18 cellular contexts compared by ENCODE assay signal in the genomic region with DNA sequence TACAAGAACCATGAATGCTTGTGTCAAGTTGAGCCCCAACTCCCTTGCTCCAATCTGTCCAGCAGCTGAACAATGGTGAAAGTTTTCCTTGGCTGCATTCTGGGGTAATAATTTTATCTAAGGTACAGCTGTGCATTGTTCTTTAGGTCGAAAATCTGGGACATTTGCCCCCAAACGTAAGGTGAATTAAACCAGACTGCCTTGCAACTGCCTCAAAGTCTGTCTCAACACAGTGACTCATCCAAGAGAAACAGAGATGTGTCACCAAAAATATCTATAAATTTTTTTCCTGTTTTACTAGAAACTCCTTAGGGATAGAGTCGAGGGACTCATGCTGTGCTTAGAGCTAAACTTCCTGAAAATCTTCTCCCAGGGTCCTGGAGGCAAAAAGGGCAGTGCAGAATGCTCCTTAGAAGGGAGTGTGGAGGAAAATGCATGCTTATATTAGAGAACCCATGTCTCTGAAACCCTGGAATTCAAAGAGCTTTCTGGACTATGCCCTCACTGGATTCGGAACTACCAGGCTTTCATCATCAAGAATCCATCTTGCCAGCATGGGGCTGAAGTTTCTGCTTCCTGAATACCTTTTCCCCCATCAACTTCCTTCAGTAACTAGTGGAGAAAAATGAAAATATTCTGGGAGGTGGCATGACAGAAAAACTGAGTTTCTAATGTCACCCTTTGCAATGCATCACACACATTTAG.
DNase-seq lines count a peak whose midpoint lies in the region; FAIRE-seq and TF ChIP-seq lines count a peak whose summit lies in the region.
"Had no signal": no experiment of that assay in that cellular context is flagged by ENCODE, and none has a peak within 500 bp of the region (broad histone marks: within the 10 kb centered on the region; RNA-seq: fewer than 3 reads in every experiment).

No MANE protein-coding gene starts in this region.

- no peaks in the 10 kb centered on the region for H4K20me1 ChIP-seq in fibroblast of lung (ENCODE audit: control insufficient read depth, extremely low read depth, insufficient read depth, low read length)

- POLR2A ChIA-PET in HEK293 (lab: Yijun Ruan, JAX), result interaction anchor here (0.8 kb wide), 1 partner anchor 19 kb away, joined by 3 read pairs; no protein-coding TSS in a partner anchor

- no peaks in the 10 kb centered on the region for H3K36me3 Mint-ChIP-seq in CD14-positive monocyte
- H3K36me3 Mint-ChIP-seq: activated naive CD4-positive, alpha-beta T cell treated with anti-CD3 and anti-CD28 coated beads, Interleukin-2, amount 50 U/mL, for 72 hours; type B pancreatic cell had no signal

- no peak for FAIRE-seq in kidney (lab: Jason Lieb, UNC)
- FAIRE-seq: GM18507 had no signal

- H3K4me1 ChIP-seq in HEK293 (ENCODE audit: control insufficient read depth, insufficient read depth, low read length), result peaks cover 5% of the 10 kb centered on the region
- H3K4me1 ChIP-seq in SJSA1 (replicated peaks), result peaks cover 64% of the 10 kb centered on the region
- H3K4me1 ChIP-seq in fibroblast of lung (ENCODE audit: control insufficient read depth, extremely low read depth, insufficient read depth, low read length), result peaks cover 10% of the 10 kb centered on the region
- H3K4me1 ChIP-seq in kidney (ENCODE audit: control insufficient read depth in 1 of 2, insufficient read depth in 1 of 2, low read depth in 1 of 2, low read length in 2 of 2), result no peaks in the 10 kb centered on the region
- H3K4me1 ChIP-seq: lower lobe of right lung had no signal

- H3K36me3 ChIP-seq in HEK293 (ENCODE audit: control insufficient read depth in 2 of 2, insufficient read depth in 1 of 2, low read length in 2 of 2) (no peaks in the 10 kb centered on the region), SJSA1 (no peaks in the 10 kb centered on the region), fibroblast of lung (ENCODE audit: control insufficient read depth, insufficient read depth, low read length) (no peaks in the 10 kb centered on the region), kidney (ENCODE audit: control insufficient read depth in 1 of 2, insufficient read depth in 2 of 2, low read length in 2 of 2) (no peaks in the 10 kb centered on the region)
- H3K36me3 ChIP-seq: esophagus muscularis mucosa, lower lobe of right lung had no signal

- CTCF ChIA-PET in HEK293 (lab: Yijun Ruan, JAX), result no interaction called here

- H3K9ac ChIP-seq in fibroblast of lung (ENCODE audit: insufficient read depth, low read length), result no peak overlapping the region
- H3K9ac ChIP-seq in kidney (ENCODE audit: low read length in 2 of 2), result no peak overlapping the region

- H3K9me3 ChIP-seq in HEK293 (ENCODE audit: control insufficient read depth, insufficient read depth, low read depth, low read length), result no peaks in the 10 kb centered on the region
- no peaks in the 10 kb centered on the region for H3K9me3 ChIP-seq in SJSA1 (replicated peaks)
- no peaks in the 10 kb centered on the region for H3K9me3 ChIP-seq in fibroblast of lung (ENCODE audit: control insufficient read depth, insufficient read depth, low read depth, low read length)
- no peaks in the 10 kb centered on the region for H3K9me3 ChIP-seq in kidney (ENCODE audit: control insufficient read depth in 1 of 2, low read length in 2 of 2)
- H3K9me3 ChIP-seq: esophagus muscularis mucosa, lower lobe of right lung had no signal

- H3K27me3 ChIP-seq in SJSA1 (replicated peaks) (no peaks in the 10 kb centered on the region), fibroblast of lung (ENCODE audit: control insufficient read depth, insufficient read depth, low read length) (no peaks in the 10 kb centered on the region)
- H3K27me3 ChIP-seq: esophagus muscularis mucosa had no signal

- no peaks in the 10 kb centered on the region for H3K79me2 ChIP-seq in fibroblast of lung (ENCODE audit: control insufficient read depth, insufficient read depth, low read length)

- H3K27ac ChIP-seq in HEK293 (ENCODE audit: extremely low read depth, low read depth, low read length), result no peak overlapping the region
- H3K27ac ChIP-seq in SJSA1, result peak overlapping the region; percentile 69
- no peak overlapping the region for H3K27ac ChIP-seq in fibroblast of lung (ENCODE audit: insufficient read depth, low read length)
- H3K27ac ChIP-seq in kidney (ENCODE audit: low read depth in 2 of 2, low read length in 2 of 2), result no peak overlapping the region
- H3K27ac ChIP-seq: esophagus muscularis mucosa, lower lobe of right lung had no signal

- H3K4me3 Mint-ChIP-seq in CD14-positive monocyte, result no peak overlapping the region
- H3K4me3 Mint-ChIP-seq: activated CD4-positive, alpha-beta T cell treated with anti-CD3 and anti-CD28 coated beads for 36 hours; nephron; type B pancreatic cell had no signal

- peaks cover 0 to 4% (median 1%) of the 10 kb centered on the region in 3 donors for H3K27me3 Mint-ChIP-seq in CD14-positive monocyte (ENCODE audit: low read depth in 3 of 3)

- no peak overlapping the region for H2AFZ ChIP-seq in fibroblast of lung (ENCODE audit: low read length)

- no peak overlapping the region for H3K4me2 ChIP-seq in fibroblast of lung (ENCODE audit: extremely low read depth, insufficient read depth, low read length)

- no peak overlapping the region for H3K4me3 ChIP-seq in HEK293 (ENCODE audit: low read depth, low read length)
- H3K4me3 ChIP-seq in SJSA1, result no peak overlapping the region
- no peak overlapping the region for H3K4me3 ChIP-seq in fibroblast of lung (replicated peaks in 1 of 4; ENCODE audit: control extremely low read depth in 1 of 4, insufficient read depth in 1 of 4, low read depth in 3 of 4, low read length in 4 of 4)
- no peak overlapping the region for H3K4me3 ChIP-seq in kidney (ENCODE audit: low read length in 2 of 2)
- H3K4me3 ChIP-seq: esophagus muscularis mucosa, lower lobe of right lung had no signal

- peaks cover 1% of the 10 kb centered on the region for H3K4me1 Mint-ChIP-seq in CD14-positive monocyte
- H3K4me1 Mint-ChIP-seq: activated CD4-positive, alpha-beta T cell treated with anti-CD3 and anti-CD28 coated beads for 36 hours had no signal

- H3K27ac Mint-ChIP-seq in CD14-positive monocyte, result no peak overlapping the region
- H3K27ac Mint-ChIP-seq: activated CD4-positive, alpha-beta T cell treated with anti-CD3 and anti-CD28 coated beads for 36 hours; activated naive CD4-positive, alpha-beta T cell treated with anti-CD3 and anti-CD28 coated beads, Interleukin-2, amount 50 U/mL, for 72 hours; nephron; type B pancreatic cell had no signal

- intact Hi-C loops in CD14-positive monocyte (cut with micrococcal nuclease) (no loop called here), kidney (cut with DNase I) (no loop called here)

- TF ChIP-seq CTCF in HEK293 (tag by site-specific recombination; IDR thresholded peaks at IDR 0.05), result no peak
- TF ChIP-seq CTCF in fibroblast of lung (conservative IDR thresholded peaks at IDR 0.05 in 1 of 2, IDR thresholded peaks at IDR 0.05 in 1 of 2; ENCODE audit: low read depth in 1 of 2, low read length in 2 of 2), result no peak
- TF ChIP-seq CTCF in CD14-positive monocyte (IDR thresholded peaks at IDR 0.05), result no peak
- no peak for TF ChIP-seq CTCF in kidney (IDR thresholded peaks at IDR 0.05; ENCODE audit: borderline replicate concordance, extremely low read depth, insufficient read depth)

- peaks cover 0 to 2% (median 0%) of the 10 kb centered on the region in 7 donors for H3K9me3 Mint-ChIP-seq in CD14-positive monocyte
- H3K9me3 Mint-ChIP-seq: activated naive CD4-positive, alpha-beta T cell treated with anti-CD3 and anti-CD28 coated beads, Interleukin-2, amount 50 U/mL, for 72 hours; nephron had no signal

- DNase-seq in SJSA1 (ENCODE audit: low read depth in 1 of 2, low spot score in 2 of 2), result peak in 1 of 2 experiments; percentile 62
- peak; percentile 63 to 77 for DNase-seq in fibroblast of lung (ENCODE audit: low read depth in 2 of 2)
- peak; percentile 57 for DNase-seq in stromal cell of bone marrow (ENCODE audit: low read depth)
- no peak for DNase-seq in CD14-positive monocyte (ENCODE audit: low spot score)
- no peak for DNase-seq in dedifferentiated amniotic fluid mesenchymal stem cell (ENCODE audit: extremely low spot score)
- DNase-seq in kidney, result no peak
- DNase-seq: activated CD4-positive, alpha-beta T cell treated with anti-CD3 and anti-CD28 coated beads for 36 hours; lower lobe of right lung; NCI-H2029; NCI-H526 treated with DMSO at 0.1 percent for 48 hours; right cardiac atrium; stimulated activated CD4-positive, alpha-beta T cell treated with anti-CD3 and anti-CD28 coated beads, Interleukin-4, amount 100 ng/mL, for 1 hour had no signal

TF ChIP-seq in HEK293, 187 proteins besides CTCF, POLR2A, EP300 and RAD21:
- TF ChIP-seq GFI1B (tag by site-specific recombination; IDR thresholded peaks at IDR 0.05), result no peak
- peak; percentile 29; the same call in 1 of the 2 replicates for TF ChIP-seq ZBTB20 (tag by site-specific recombination; IDR thresholded peaks at IDR 0.05)

Comparison
In these comparisons a context has a peak if more than half of its experiments do, and no peak if none do; other contexts are left out.
1. DNase-seq: peak in fibroblast of lung (2 of 2) and stromal cell of bone marrow (single experiment); none in CD14-positive monocyte (single experiment), dedifferentiated amniotic fluid mesenchymal stem cell (single experiment) and kidney (single experiment).